ENCODE assay signal across 19 cellular contexts in the genomic region with DNA sequence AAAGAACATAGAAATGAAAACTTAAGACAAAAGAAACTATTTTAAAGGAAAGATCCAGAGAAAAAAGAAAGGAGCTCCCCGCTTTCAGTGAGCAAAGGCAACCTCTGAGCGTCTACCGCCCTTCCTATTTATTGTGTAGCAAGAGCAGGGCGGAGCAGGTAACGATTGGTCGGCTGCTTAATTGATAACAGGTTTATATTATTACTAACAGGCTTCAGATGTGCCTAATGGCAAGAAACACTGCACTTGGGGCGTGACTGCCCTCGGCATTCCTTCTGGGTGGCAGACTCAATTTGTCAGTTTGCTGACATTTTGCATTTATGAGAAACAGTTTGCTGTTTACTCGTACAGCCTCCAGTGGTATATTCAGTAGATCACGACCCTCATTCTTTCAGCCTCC.
A peak's percentile ranks its signal among the peaks of the same experiment; 100 is the strongest.
DNase-seq lines count a peak whose midpoint lies in the region; ATAC-seq and TF ChIP-seq lines count a peak whose summit lies in the region.
"Had no signal": no experiment of that assay in that cellular context is flagged by ENCODE, and none has a peak within 500 bp of the region (broad histone marks: within the 10 kb centered on the region; RNA-seq: fewer than 3 reads in every experiment).

No MANE protein-coding gene starts in this region.

- H3K27me3 ChIP-seq in BJ (ENCODE audit: control insufficient read depth, insufficient read depth, low read length) = no peaks in the 10 kb centered on the region
- no peaks in the 10 kb centered on the region for H3K27me3 ChIP-seq in prostate gland (replicated peaks; ENCODE audit: insufficient read depth)
- H3K27me3 ChIP-seq: BE2C had no signal

- ATAC-seq in HG03457 (IDR thresholded peaks at IDR 0.05; ENCODE audit: unreplicated experiment) = no peak

- H3K4me1 ChIP-seq in prostate gland (replicated peaks) = no peaks in the 10 kb centered on the region

- intact Hi-C loops in prostate gland (cut with DNase I) = no loop called here

- no peak for TF ChIP-seq CTCF in BJ (IDR thresholded peaks at IDR 0.05; ENCODE audit: insufficient read depth, low read depth, low read length)
- TF ChIP-seq CTCF in fibroblast of mammary gland (conservative IDR thresholded peaks at IDR 0.05; ENCODE audit: control insufficient read depth, insufficient read depth, low read depth, low read length) = no peak
- TF ChIP-seq CTCF in prostate gland (IDR thresholded peaks at IDR 0.05) = no peak

- H3K4me3 ChIP-seq in BJ (ENCODE audit: low read depth, low read length) (no peak overlapping the region), SK-N-MC (peak overlapping the region; percentile 31), fibroblast of mammary gland (ENCODE audit: control insufficient read depth, low read depth, low read length) (no peak overlapping the region), prostate gland (no peak overlapping the region)
- H3K4me3 ChIP-seq: HAP-1 had no signal

- H3K9me3 ChIP-seq in SK-N-MC (ENCODE audit: low read depth, low read length) (no peaks in the 10 kb centered on the region), prostate gland (no peaks in the 10 kb centered on the region)
- H3K9me3 ChIP-seq: BE2C, HAP-1 had no signal

- POLR2A ChIA-PET in BJ (lab: Charles Lee) = no interaction called here

- CTCF ChIA-PET in BJ (lab: Yijun Ruan, JAX) = interaction anchor here (0.8 kb wide), 1 partner anchor 13 kb away, joined by 3 read pairs; no protein-coding TSS in a partner anchor

- no peaks in the 10 kb centered on the region for H3K36me3 ChIP-seq in BJ (ENCODE audit: control insufficient read depth, insufficient read depth, low read length)
- H3K36me3 ChIP-seq in SK-N-MC (ENCODE audit: insufficient read depth, low read length) = peaks cover 4% of the 10 kb centered on the region; the same call in 1 of the 2 replicates
- H3K36me3 ChIP-seq in prostate gland = no peaks in the 10 kb centered on the region
- H3K36me3 ChIP-seq: BE2C, HAP-1 had no signal

- H3K9ac ChIP-seq in SK-N-MC (ENCODE audit: insufficient read length) = no peak overlapping the region

- H3K27ac ChIP-seq in SK-N-MC (peak overlapping the region; percentile 84), prostate gland (no peak overlapping the region)
- H3K27ac ChIP-seq: 22Rv1 had no signal

- DNase-seq in AG08395 (ENCODE audit: low spot score) (peak; percentile 3), BJ (ENCODE audit: low read depth) (peak; percentile 33), SK-N-MC (ENCODE audit: low read depth, low spot score) (no peak), fibroblast of mammary gland (ENCODE audit: low read depth) (peak; percentile 14), prostate gland (ENCODE audit: low spot score) (no peak), inferior parietal cortex (ENCODE audit: extremely low spot score) (no peak), Ammon's horn (ENCODE audit: low spot score) (no peak)
- DNase-seq: BE2C; C1 segment of cervical spinal cord; Calu3; CD4-positive, alpha-beta memory T cell; COR-L47; DMS53; DMS79 treated with DMSO at 0.1 percent for 48 hours; GF-D8; GOT3 had no signal

- 86% methylated on average over 10 of the region's 10 CpGs for WGBS in prostate gland

- no peak for TF ChIP-seq POLR2A in prostate gland (IDR thresholded peaks at IDR 0.05)

Comparison
In these comparisons a context has a peak if more than half of its experiments do, and no peak if none do; other contexts are left out.
1. DNase-seq: peak in AG08395 (single experiment), BJ (single experiment) and fibroblast of mammary gland (single experiment); none in SK-N-MC (single experiment), prostate gland (single experiment), inferior parietal cortex (single experiment) and Ammon's horn (single experiment).